ENCODE assay signal across 17 cellular contexts in genomic region chr9:93065321-93065720, GRCh38. TPM values are rescaled to one million over a fixed set of nuclear protein-coding genes. Genes with fewer than 3 reads are reported as not detected.
A peak's percentile ranks its signal among the peaks of the same experiment; 100 is the strongest.
DNase-seq lines count a peak whose midpoint lies in the region; ATAC-seq, FAIRE-seq and TF ChIP-seq lines count a peak whose summit lies in the region.
"Had no signal": no experiment of that assay in that cellular context is flagged by ENCODE, and none has a peak within 500 bp of the region (broad histone marks: within the 10 kb centered on the region; RNA-seq: fewer than 3 reads in every experiment).

No MANE protein-coding gene starts in this region.

- CTCF ChIA-PET in T-cell (lab: Charles Lee), result interaction anchor here in 1 of 2 donors (0.9 to 1.5 kb wide), 3 partner anchors 11 to 73 kb away, joined by 3 to 12 read pairs (median 3); no protein-coding TSS in a partner anchor

- no peak for ATAC-seq in stimulated activated naive CD8-positive, alpha-beta T cell treated with anti-CD3 and anti-CD28 coated beads, Interleukin-15, Interleukin-2, amounts not matched to agents 100 U/mL and 50 U/mL, for 24 hours
- ATAC-seq in T-cell (replicated peaks in 1 of 4) (no peak), HG02973 (IDR thresholded peaks at IDR 0.05; ENCODE audit: unreplicated experiment) (no peak), GM18858 (IDR thresholded peaks at IDR 0.05; ENCODE audit: unreplicated experiment) (no peak)
- ATAC-seq: WTC11 had no signal

- H3K36me3 Mint-ChIP-seq in stimulated activated naive CD8-positive, alpha-beta T cell treated with anti-CD3 and anti-CD28 coated beads, Interleukin-15, Interleukin-2, amounts not matched to agents 100 ng/mL and 50 ng/mL, for 24 hours (ENCODE audit: low read depth), result peaks cover 19% of the 10 kb centered on the region
- peaks cover 46% of the 10 kb centered on the region for H3K36me3 Mint-ChIP-seq in T-cell
- H3K36me3 Mint-ChIP-seq: WTC11 had no signal

- H3K27me3 ChIP-seq in testis, result no peaks in the 10 kb centered on the region

- peaks cover 11 to 24% of the 10 kb centered on the region in 2 donors for H3K4me1 ChIP-seq in kidney (ENCODE audit: control insufficient read depth in 1 of 2, insufficient read depth in 1 of 2, low read depth in 1 of 2, low read length in 2 of 2)
- H3K4me1 ChIP-seq in testis, result peaks cover 46% of the 10 kb centered on the region

- H3K4me1 Mint-ChIP-seq in stimulated activated naive CD8-positive, alpha-beta T cell treated with anti-CD3 and anti-CD28 coated beads, Interleukin-15, Interleukin-2, amounts not matched to agents 100 ng/mL and 50 ng/mL, for 24 hours (ENCODE audit: low read depth), result peaks cover 89% of the 10 kb centered on the region
- peaks cover 92 to 98% (median 97%) of the 10 kb centered on the region in 3 donors for H3K4me1 Mint-ChIP-seq in T-cell

- TF ChIP-seq CTCF in kidney (IDR thresholded peaks at IDR 0.05; ENCODE audit: borderline replicate concordance, extremely low read depth, insufficient read depth) (no peak), testis (IDR thresholded peaks at IDR 0.05) (no peak)

- intact Hi-C loops in kidney (cut with DNase I), result no loop called here
- intact Hi-C loops in testis (cut with DNase I; ENCODE audit: low total_unique reads), result loop anchor here (10.0 kb wide), 1 partner anchor 61 kb away; no protein-coding TSS in a partner anchor

- no peak overlapping the region for H3K4me3 ChIP-seq in kidney (ENCODE audit: low read length in 2 of 2)
- H3K4me3 ChIP-seq in testis, result no peak overlapping the region
- H3K4me3 ChIP-seq: esophagus muscularis mucosa had no signal

- 55 to 96% methylated on average over 3 to 10 of the region's 10 CpGs for whole genome bisulfite sequencing in testis, 2 donors

- TF ChIP-seq POLR2A in testis (IDR thresholded peaks at IDR 0.05), result no peak

- FAIRE-seq in kidney (lab: Jason Lieb, UNC), result no peak

- peak overlapping the region; percentile 82 for H3K4me3 Mint-ChIP-seq in stimulated activated naive CD8-positive, alpha-beta T cell treated with anti-CD3 and anti-CD28 coated beads, Interleukin-15, Interleukin-2, amounts not matched to agents 100 ng/mL and 50 ng/mL, for 24 hours
- peak overlapping the region; percentile 82 to 92 (median 86) for H3K4me3 Mint-ChIP-seq in T-cell
- H3K4me3 Mint-ChIP-seq: WTC11 had no signal

- peak overlapping the region; percentile 96 for H3K27ac Mint-ChIP-seq in stimulated activated naive CD8-positive, alpha-beta T cell treated with anti-CD3 and anti-CD28 coated beads, Interleukin-15, Interleukin-2, amounts not matched to agents 100 ng/mL and 50 ng/mL, for 24 hours
- H3K27ac Mint-ChIP-seq in T-cell, result peak overlapping the region; percentile 99 to 100
- H3K27ac Mint-ChIP-seq: progenitor cell of endocrine pancreas, WTC11 had no signal

- DNase-seq in stimulated activated naive CD8-positive, alpha-beta T cell treated with anti-CD3 and anti-CD28 coated beads, Interleukin-15, Interleukin-2, amounts not matched to agents 100 U/mL and 50 U/mL, for 24 hours, result no peak
- DNase-seq in T-cell (no peak), kidney (peak; percentile 22), occipital lobe (lab: John Stamatoyannopoulos, UW) (no peak), testis (no peak)
- DNase-seq: NCI-H1105; NCI-H510A treated with DMSO at 0.1 percent for 48 hours; stimulated activated CD4-positive, alpha-beta T cell treated with anti-CD3 and anti-CD28 coated beads, Interleukin-4, amount 100 ng/mL, for 1 hour had no signal

- POLR2A ChIA-PET in T-cell (lab: Charles Lee), result interaction anchor here (0.6 to 1.2 kb wide), 3 partner anchors 69 to 395 kb away, joined by 3 to 4 read pairs (median 4); partner anchors contain the start of gene NINJ1 (in 1 of the 2)

- no peaks in the 10 kb centered on the region for H3K9me3 Mint-ChIP-seq in stimulated activated naive CD8-positive, alpha-beta T cell treated with anti-CD3 and anti-CD28 coated beads, Interleukin-15, Interleukin-2, amounts not matched to agents 100 ng/mL and 50 ng/mL, for 24 hours
- H3K9me3 Mint-ChIP-seq in T-cell, result no peaks in the 10 kb centered on the region
- H3K9me3 Mint-ChIP-seq: memory B cell, WTC11 had no signal

- H3K27me3 Mint-ChIP-seq in stimulated activated naive CD8-positive, alpha-beta T cell treated with anti-CD3 and anti-CD28 coated beads, Interleukin-15, Interleukin-2, amounts not matched to agents 100 ng/mL and 50 ng/mL, for 24 hours, result no peaks in the 10 kb centered on the region
- H3K27me3 Mint-ChIP-seq in T-cell, result no peaks in the 10 kb centered on the region
- H3K27me3 Mint-ChIP-seq: memory B cell had no signal

- no peak overlapping the region for H3K9ac ChIP-seq in kidney (ENCODE audit: low read length in 2 of 2)

- H3K27ac ChIP-seq in kidney (ENCODE audit: low read depth in 2 of 2, low read length in 2 of 2), result no peak overlapping the region
- no peak overlapping the region for H3K27ac ChIP-seq in testis
- H3K27ac ChIP-seq: esophagus muscularis mucosa, RWPE1 had no signal

- no peaks in the 10 kb centered on the region for H3K36me3 ChIP-seq in kidney (ENCODE audit: control insufficient read depth in 1 of 2, insufficient read depth in 2 of 2, low read length in 2 of 2)
- H3K36me3 ChIP-seq in testis (ENCODE audit: low read depth, missing control alignments), result no peaks in the 10 kb centered on the region
- H3K36me3 ChIP-seq: esophagus muscularis mucosa had no signal

- H3K9me3 ChIP-seq in kidney (ENCODE audit: control insufficient read depth in 1 of 2, low read length in 2 of 2) (no peaks in the 10 kb centered on the region), testis (no peaks in the 10 kb centered on the region)
- H3K9me3 ChIP-seq: esophagus muscularis mucosa had no signal

RNA-seq across cellular contexts. Expression of gene SUSD3, which starts 6.8 kb away (rescaled TPM):
- total RNA-seq in T-cell (10 to 100 TPM; 39.6 to 79.2 (median 71.2) TPM), kidney (12.2 TPM), occipital lobe (1.6 TPM), testis (100 to 1,000 TPM; 282 to 537 TPM)
- polyA plus RNA-seq in kidney (ENCODE audit: insufficient read depth, low read depth, low replicate concordance) (34.6 TPM), testis (ENCODE audit: insufficient read depth, low read depth, low replicate concordance) (172 TPM)
- total RNA-seq: chondrocyte had no signal

RNA-seq across cellular contexts. Expression of gene CARD19, which starts 30.7 kb away (rescaled TPM):
- 10 to 100 TPM; 39.7 to 98.5 (median 72.8) TPM for total RNA-seq in T-cell
- 44.5 TPM for total RNA-seq in kidney
- polyA plus RNA-seq in kidney (ENCODE audit: insufficient read depth, low read depth, low replicate concordance), result 49.3 TPM
- 15.3 TPM for total RNA-seq in occipital lobe
- 100 to 1,000 TPM; 138 to 147 TPM for total RNA-seq in testis
- 99.4 TPM for polyA plus RNA-seq in testis (ENCODE audit: insufficient read depth, low read depth, low replicate concordance)
